ENCODE assay signal across 28 cellular contexts in genomic region chr4:118367872-118368271, GRCh38. TPM values are rescaled to one million over a fixed set of nuclear protein-coding genes. Genes with fewer than 3 reads are reported as not detected.
DNase-seq lines count a peak whose midpoint lies in the region; ATAC-seq, FAIRE-seq and TF ChIP-seq lines count a peak whose summit lies in the region.
"Had no signal": no experiment of that assay in that cellular context is flagged by ENCODE, and none has a peak within 500 bp of the region (broad histone marks: within the 10 kb centered on the region; RNA-seq: fewer than 3 reads in every experiment).

No MANE protein-coding gene starts in this region.

- 50 to 72% methylated on average over 2 of the region's 2 CpGs for WGBS in sigmoid colon, 2 donors

- H3K9me3 ChIP-seq in CD8-positive, alpha-beta memory T cell (ENCODE audit: low read length), result no peaks in the 10 kb centered on the region
- no peaks in the 10 kb centered on the region for H3K9me3 ChIP-seq in sigmoid colon
- H3K9me3 ChIP-seq: colonic mucosa, mucosa of descending colon, ovary, stomach had no signal

- no peak for TF ChIP-seq POLR2A in sigmoid colon (IDR thresholded peaks at IDR 0.05)
- TF ChIP-seq POLR2A in H54 (IDR thresholded peaks at IDR 0.05; ENCODE audit: low read depth, low read length), result no peak

- peaks cover 0 to 11% of the 10 kb centered on the region in 2 donors for H3K27me3 Mint-ChIP-seq in stimulated activated naive B cell treated with anti-CD40 and anti-IgM and Interleukin-4, amounts not matched to agents 10 μg/mL and 1 μg/mL and 100 μg/mL, for 72 hours
- H3K27me3 Mint-ChIP-seq in CD8-positive, alpha-beta memory T cell, result peaks cover 8 to 38% of the 10 kb centered on the region in 2 donors

- no peak for TF ChIP-seq EP300 in sigmoid colon (IDR thresholded peaks at IDR 0.05)

- H3K27ac ChIP-seq in CD8-positive, alpha-beta memory T cell (ENCODE audit: low read depth, low read length), result no peak overlapping the region
- H3K27ac ChIP-seq in sigmoid colon, result no peak overlapping the region
- H3K27ac ChIP-seq: colonic mucosa, ovary, stomach, tibial nerve had no signal

- no peak overlapping the region for H3K27ac Mint-ChIP-seq in stimulated activated naive B cell treated with anti-CD40 and anti-IgM and Interleukin-4, amounts not matched to agents 10 μg/mL and 1 μg/mL and 100 μg/mL, for 72 hours
- H3K27ac Mint-ChIP-seq in CD8-positive, alpha-beta memory T cell, result no peak overlapping the region
- H3K27ac Mint-ChIP-seq: activated CD8-positive, alpha-beta T cell treated with anti-CD3 and anti-CD28 coated beads, Interleukin-2, amount 10 ng/mL, durations not matched to agents 7 days and 5 days; activated naive CD8-positive, alpha-beta T cell; CD8-positive, alpha-beta T cell; IgD-negative memory B cell; nephron; T-helper 17 cell had no signal

- POLR2A ChIA-PET in CD8-positive, alpha-beta memory T cell (lab: Charles Lee), result no interaction called here

- ATAC-seq in stimulated activated naive B cell treated with anti-CD40 and anti-IgM and Interleukin-4, amounts not matched to agents 10 μg/mL and 1 μg/mL and 100 μg/mL, for 72 hours (replicated peaks), result peak; percentile 22 to 39
- ATAC-seq: activated CD8-positive, alpha-beta T cell treated with anti-CD3 and anti-CD28 coated beads, Interleukin-2, amount 10 ng/mL, durations not matched to agents 7 days and 5 days; CD8-positive, alpha-beta T cell; HCT116; mucosa of descending colon; T-helper 17 cell had no signal

- no peak overlapping the region for H3K4me3 ChIP-seq in CD8-positive, alpha-beta memory T cell (ENCODE audit: low read length)
- no peak overlapping the region for H3K4me3 ChIP-seq in sigmoid colon
- H3K4me3 ChIP-seq: colonic mucosa, mucosa of descending colon, ovary, smooth muscle cell, stomach, tibial nerve had no signal

- no peaks in the 10 kb centered on the region for H3K27me3 ChIP-seq in CD8-positive, alpha-beta memory T cell (ENCODE audit: insufficient read depth, low read length, poor library complexity, severe bottlenecking)
- H3K27me3 ChIP-seq in sigmoid colon, result no peaks in the 10 kb centered on the region
- H3K27me3 ChIP-seq: colonic mucosa, ovary, stomach, tibial nerve had no signal

- H3K36me3 ChIP-seq in CD8-positive, alpha-beta memory T cell (ENCODE audit: insufficient read depth, low read length), result no peaks in the 10 kb centered on the region
- H3K36me3 ChIP-seq in sigmoid colon, result no peaks in the 10 kb centered on the region
- H3K36me3 ChIP-seq: colonic mucosa, ovary, stomach, tibial nerve had no signal

- no peak overlapping the region for H3K4me3 Mint-ChIP-seq in stimulated activated naive B cell treated with anti-CD40 and anti-IgM and Interleukin-4, amounts not matched to agents 10 μg/mL and 1 μg/mL and 100 μg/mL, for 72 hours
- no peak overlapping the region for H3K4me3 Mint-ChIP-seq in CD8-positive, alpha-beta memory T cell
- H3K4me3 Mint-ChIP-seq: activated CD8-positive, alpha-beta T cell treated with anti-CD3 and anti-CD28 coated beads, Interleukin-2, amount 10 ng/mL, durations not matched to agents 7 days and 5 days; activated naive CD8-positive, alpha-beta T cell; CD8-positive, alpha-beta T cell; IgD-negative memory B cell; nephron; T-helper 17 cell had no signal

- no peaks in the 10 kb centered on the region for H3K4me1 Mint-ChIP-seq in stimulated activated naive B cell treated with anti-CD40 and anti-IgM and Interleukin-4, amounts not matched to agents 10 μg/mL and 1 μg/mL and 100 μg/mL, for 72 hours
- no peaks in the 10 kb centered on the region for H3K4me1 Mint-ChIP-seq in CD8-positive, alpha-beta memory T cell
- H3K4me1 Mint-ChIP-seq: IgD-negative memory B cell had no signal

- FAIRE-seq in H54 (lab: Jason Lieb, UNC), result no peak

- H3K4me1 ChIP-seq in CD8-positive, alpha-beta memory T cell (ENCODE audit: insufficient read depth, low read length), result no peaks in the 10 kb centered on the region
- H3K4me1 ChIP-seq in sigmoid colon, result no peaks in the 10 kb centered on the region
- H3K4me1 ChIP-seq: colonic mucosa, stomach, tibial nerve had no signal

- TF ChIP-seq CTCF in sigmoid colon (IDR thresholded peaks at IDR 0.05), result no peak

- CTCF ChIA-PET in CD8-positive, alpha-beta memory T cell (lab: Charles Lee), result no interaction called here

- H3K36me3 Mint-ChIP-seq in stimulated activated naive B cell treated with anti-CD40 and anti-IgM and Interleukin-4, amounts not matched to agents 10 μg/mL and 1 μg/mL and 100 μg/mL, for 72 hours, result no peaks in the 10 kb centered on the region
- no peaks in the 10 kb centered on the region for H3K36me3 Mint-ChIP-seq in CD8-positive, alpha-beta memory T cell
- H3K36me3 Mint-ChIP-seq: activated naive CD8-positive, alpha-beta T cell; CD8-positive, alpha-beta T cell had no signal

- intact Hi-C loops in sigmoid colon (cut with DNase I), result no loop called here

- H3K9me3 Mint-ChIP-seq in stimulated activated naive B cell treated with anti-CD40 and anti-IgM and Interleukin-4, amounts not matched to agents 10 μg/mL and 1 μg/mL and 100 μg/mL, for 72 hours, result no peaks in the 10 kb centered on the region
- no peaks in the 10 kb centered on the region for H3K9me3 Mint-ChIP-seq in CD8-positive, alpha-beta memory T cell
- H3K9me3 Mint-ChIP-seq: CD8-positive, alpha-beta T cell; nephron had no signal

- DNase-seq in NCI-H748 (lab: John Stamatoyannopoulos, UW; ENCODE audit: unreplicated experiment) (peak; percentile 35), NCI-H748 treated with DMSO at 0.1 percent for 48 hours (lab: John Stamatoyannopoulos, UW) (no peak), NCI-H2107 (lab: John Stamatoyannopoulos, UW) (peak; percentile 21), NOMO-1 treated with DMSO at 0.1 percent for 48 hours (lab: John Stamatoyannopoulos, UW; ENCODE audit: unreplicated experiment) (peak; percentile 75), sigmoid colon (no peak), H54 (ENCODE audit: insufficient read length, low spot score) (no peak)
- DNase-seq in stimulated activated naive B cell treated with anti-CD40 and anti-IgM and Interleukin-4, amounts not matched to agents 10 μg/mL and 1 μg/mL and 100 μg/mL, for 72 hours, result no peak
- no peak for DNase-seq in CD8-positive, alpha-beta memory T cell
- DNase-seq: activated CD8-positive, alpha-beta T cell treated with anti-CD3 and anti-CD28 coated beads, Interleukin-2, amount 10 ng/mL, durations not matched to agents 7 days and 5 days; aorta; CD8-positive, alpha-beta T cell; colonic mucosa; DND-41; effector CD8-positive, alpha-beta T cell; mucosa of descending colon; NCI-H1694; ovary; retina; stimulated activated CD4-positive, alpha-beta T cell treated with anti-CD3 and anti-CD28 coated beads, Interleukin-1b, Interleukin-23, amount 100 ng/mL, for 48 hours; stimulated activated CD8-positive, alpha-beta memory T cell treated with anti-CD3 and anti-CD28 coated beads, Interleukin-4, amount 100 ng/mL, for 48 hours; stomach; T-helper 17 cell had no signal

RNA-seq across cellular contexts. Expression of gene PRSS12, which starts 15.1 kb away (rescaled TPM):
- not detected for total RNA-seq in CD8-positive, alpha-beta memory T cell
- polyA plus RNA-seq in CD8-positive, alpha-beta memory T cell, result not detected
- total RNA-seq in sigmoid colon, result 1 to 10 TPM in 1 of 4 donors, under 1 TPM in 3; 0.28 to 1.3 (median 0.52) TPM
- 10 to 100 TPM in 1 of 3 donors, 1 to 10 TPM in 2; 6.2 to 16.1 (median 6.6) TPM for polyA plus RNA-seq in sigmoid colon
- total RNA-seq: activated CD8-positive, alpha-beta T cell treated with anti-CD3 and anti-CD28 coated beads, Interleukin-2, amount 10 ng/mL, durations not matched to agents 7 days and 5 days; CD8-positive, alpha-beta T cell; T-helper 17 cell had no signal
- polyA plus RNA-seq: IgD-negative memory B cell had no signal

Comparison
In these comparisons a context has a peak if more than half of its experiments do, and no peak if none do; other contexts are left out.
1. DNase-seq: peak in NCI-H748 (single experiment), NCI-H2107 (single experiment) and NOMO-1 treated with DMSO at 0.1 percent for 48 hours (single experiment); none in NCI-H748 treated with DMSO at 0.1 percent for 48 hours (single experiment), stimulated activated naive B cell treated with anti-CD40 and anti-IgM and Interleukin-4, amounts not matched to agents 10 μg/mL and 1 μg/mL and 100 μg/mL, for 72 hours (single experiment), CD8-positive, alpha-beta memory T cell (0 of 5), sigmoid colon (single experiment) and H54 (single experiment).